In the genomic region with DNA sequence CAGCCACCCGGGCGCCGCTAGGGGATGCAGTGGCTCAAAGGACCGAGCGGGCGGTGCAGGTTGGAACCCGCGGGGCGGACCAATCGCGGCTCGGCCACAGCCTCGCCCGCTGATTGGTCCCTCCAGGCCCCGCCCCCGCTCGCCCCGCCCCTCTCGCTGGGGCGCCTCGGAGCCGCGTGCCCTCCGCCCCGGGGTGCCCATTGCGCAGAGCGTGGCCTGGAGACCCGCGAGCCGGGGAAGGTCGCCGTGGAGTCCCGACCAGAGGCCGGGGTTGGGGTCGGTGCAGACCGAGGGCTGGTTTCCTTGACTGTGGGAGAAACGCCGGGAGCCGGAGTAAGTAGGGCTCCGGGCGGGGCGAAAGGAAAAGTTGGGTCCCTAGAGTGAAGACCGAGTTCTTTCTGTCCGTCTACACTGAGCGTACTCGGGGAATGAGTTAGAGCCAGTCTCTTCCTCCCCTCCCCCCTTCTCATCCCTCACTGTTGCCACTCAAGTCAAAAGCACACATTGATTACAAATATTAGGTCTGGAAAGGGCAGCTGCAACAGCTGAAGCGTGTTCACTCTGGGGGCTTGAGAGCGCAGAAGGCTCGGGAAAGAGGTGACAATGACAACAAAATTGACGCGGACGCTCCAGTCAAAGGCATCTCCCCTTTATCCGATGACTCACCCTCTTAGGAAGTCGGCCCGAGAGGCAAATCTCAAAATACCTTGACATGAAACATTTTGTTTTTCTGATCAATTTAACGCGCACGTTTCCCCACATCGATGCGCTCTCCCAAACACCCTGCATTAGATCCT, we compare ENCODE assay signal across 1 cellular context.
A peak's percentile ranks its signal among the peaks of the same experiment; 100 is the strongest.
TF ChIP-seq lines count a peak whose summit lies in the region.

No MANE protein-coding gene starts in this region.

TF ChIP-seq in A549, 52 proteins besides CTCF, POLR2A, EP300 and RAD21 (continued from another document):
- TF ChIP-seq, protein P1, sequence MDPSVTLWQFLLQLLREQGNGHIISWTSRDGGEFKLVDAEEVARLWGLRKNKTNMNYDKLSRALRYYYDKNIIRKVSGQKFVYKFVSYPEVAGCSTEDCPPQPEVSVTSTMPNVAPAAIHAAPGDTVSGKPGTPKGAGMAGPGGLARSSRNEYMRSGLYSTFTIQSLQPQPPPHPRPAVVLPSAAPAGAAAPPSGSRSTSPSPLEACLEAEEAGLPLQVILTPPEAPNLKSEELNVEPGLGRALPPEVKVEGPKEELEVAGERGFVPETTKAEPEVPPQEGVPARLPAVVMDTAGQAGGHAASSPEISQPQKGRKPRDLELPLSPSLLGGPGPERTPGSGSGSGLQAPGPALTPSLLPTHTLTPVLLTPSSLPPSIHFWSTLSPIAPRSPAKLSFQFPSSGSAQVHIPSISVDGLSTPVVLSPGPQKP (IDR thresholded peaks at IDR 0.05; ENCODE audit: low read depth, low read length) = no peak
- TF ChIP-seq HEYL (CRISPR knock-in tag; IDR thresholded peaks at IDR 0.05) = no peak
- TF ChIP-seq CBX2 (IDR thresholded peaks at IDR 0.05; ENCODE audit: borderline replicate concordance, low read depth) = no peak
- TF ChIP-seq HDAC2 (IDR thresholded peaks at IDR 0.05) = peak; percentile 51; the same call in 1 of the 2 replicates
- TF ChIP-seq KDM1A (IDR thresholded peaks at IDR 0.05; ENCODE audit: low read depth) = no peak
- TF ChIP-seq RARB (CRISPR knock-in tag; IDR thresholded peaks at IDR 0.05) = no peak
- TF ChIP-seq HOXB13 (CRISPR knock-in tag; IDR thresholded peaks at IDR 0.05; ENCODE audit: low read depth) = no peak
- TF ChIP-seq TFCP2L1 (CRISPR knock-in tag; IDR thresholded peaks at IDR 0.05) = no peak
- no peak for TF ChIP-seq FOSL2 (IDR thresholded peaks at IDR 0.05)
- peak; percentile 85 for TF ChIP-seq FOSL2 (CRISPR knock-in tag; IDR thresholded peaks at IDR 0.05)
- TF ChIP-seq CHD2 (IDR thresholded peaks at IDR 0.05; ENCODE audit: low read length, partially characterized antibody) = no peak
- 0 out of 2 replicates have a peak, but pooled peaks have one; percentile 9 for TF ChIP-seq GATA3 (IDR thresholded peaks at IDR 0.05; ENCODE audit: borderline replicate concordance)
- no peak for TF ChIP-seq NPAS2 (CRISPR knock-in tag; IDR thresholded peaks at IDR 0.05; ENCODE audit: borderline replicate concordance)
- TF ChIP-seq MAFK (IDR thresholded peaks at IDR 0.05; ENCODE audit: partially characterized antibody) = no peak
- TF ChIP-seq BHLHE40 (IDR thresholded peaks at IDR 0.05; ENCODE audit: low read depth, low read length) = no peak
- TF ChIP-seq ZSCAN20 (CRISPR knock-in tag; IDR thresholded peaks at IDR 0.05) = no peak
- TF ChIP-seq RCOR1 (IDR thresholded peaks at IDR 0.05; ENCODE audit: low read depth, low read length) = no peak
- peak; percentile 80; the same call in 1 of the 2 replicates for TF ChIP-seq RNF2 (IDR thresholded peaks at IDR 0.05; ENCODE audit: borderline replicate concordance, low read depth)
- peak; percentile 64; the same call in 1 of the 2 replicates for TF ChIP-seq PHF8 (IDR thresholded peaks at IDR 0.05; ENCODE audit: borderline replicate concordance, low read depth)
- no peak for TF ChIP-seq CHD4 (IDR thresholded peaks at IDR 0.05; ENCODE audit: borderline replicate concordance)
- no peak for TF ChIP-seq HOXB5 (CRISPR knock-in tag; IDR thresholded peaks at IDR 0.05)
- TF ChIP-seq CEBPB (IDR thresholded peaks at IDR 0.05) = no peak
- TF ChIP-seq, protein P2, sequence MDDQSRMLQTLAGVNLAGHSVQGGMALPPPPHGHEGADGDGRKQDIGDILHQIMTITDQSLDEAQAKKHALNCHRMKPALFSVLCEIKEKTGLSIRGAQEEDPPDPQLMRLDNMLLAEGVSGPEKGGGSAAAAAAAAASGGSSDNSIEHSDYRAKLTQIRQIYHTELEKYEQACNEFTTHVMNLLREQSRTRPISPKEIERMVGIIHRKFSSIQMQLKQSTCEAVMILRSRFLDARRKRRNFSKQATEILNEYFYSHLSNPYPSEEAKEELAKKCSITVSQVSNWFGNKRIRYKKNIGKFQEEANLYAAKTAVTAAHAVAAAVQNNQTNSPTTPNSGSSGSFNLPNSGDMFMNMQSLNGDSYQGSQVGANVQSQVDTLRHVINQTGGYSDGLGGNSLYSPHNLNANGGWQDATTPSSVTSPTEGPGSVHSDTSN (IDR thresholded peaks at IDR 0.05) = no peak
- TF ChIP-seq, protein P3, sequence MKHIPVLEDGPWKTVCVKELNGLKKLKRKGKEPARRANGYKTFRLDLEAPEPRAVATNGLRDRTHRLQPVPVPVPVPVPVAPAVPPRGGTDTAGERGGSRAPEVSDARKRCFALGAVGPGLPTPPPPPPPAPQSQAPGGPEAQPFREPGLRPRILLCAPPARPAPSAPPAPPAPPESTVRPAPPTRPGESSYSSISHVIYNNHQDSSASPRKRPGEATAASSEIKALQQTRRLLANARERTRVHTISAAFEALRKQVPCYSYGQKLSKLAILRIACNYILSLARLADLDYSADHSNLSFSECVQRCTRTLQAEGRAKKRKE (CRISPR knock-in tag; IDR thresholded peaks at IDR 0.05; ENCODE audit: low read depth) = no peak
- no peak for TF ChIP-seq MYC (IDR thresholded peaks at IDR 0.05; ENCODE audit: borderline replicate concordance, low read length)
- TF ChIP-seq ZFP36 (IDR thresholded peaks at IDR 0.05; ENCODE audit: borderline replicate concordance, partially characterized antibody) = no peak
- TF ChIP-seq ESRRA (IDR thresholded peaks at IDR 0.05; ENCODE audit: borderline replicate concordance, low read length) = no peak
- no peak for TF ChIP-seq JUNB (IDR thresholded peaks at IDR 0.05)
- TF ChIP-seq SMC3 (IDR thresholded peaks at IDR 0.05) = peak; percentile 83
- TF ChIP-seq ZC3H11A (IDR thresholded peaks at IDR 0.05) = no peak
- TF ChIP-seq RFX5 (IDR thresholded peaks at IDR 0.05) = no peak
- TF ChIP-seq JUN (IDR thresholded peaks at IDR 0.05) = peak in 1 of 2 experiments; percentile 65; a peak in 2 of 5 replicates
